9 cellular contexts compared by ENCODE assay signal in genomic region chr19:38676023-38676877, GRCh38. TPM values are rescaled to one million over a fixed set of nuclear protein-coding genes. Genes with fewer than 3 reads are reported as not detected.
A peak's percentile ranks its signal among the peaks of the same experiment; 100 is the strongest.
DNase-seq lines count a peak whose midpoint lies in the region; ATAC-seq, FAIRE-seq and TF ChIP-seq lines count a peak whose summit lies in the region.
"Had no signal": no experiment of that assay in that cellular context is flagged by ENCODE, and none has a peak within 500 bp of the region (broad histone marks: within the 10 kb centered on the region; RNA-seq: fewer than 3 reads in every experiment).

No MANE protein-coding gene starts in this region.

- no peak for DNase-seq in activated CD4-positive, alpha-beta T cell treated with anti-CD3 and anti-CD28 coated beads, Interleukin-2, amount 10 ng/mL, durations not matched to agents 7 days and 5 days
- DNase-seq in activated CD4-positive, alpha-beta T cell treated with anti-CD3 and anti-CD28 coated beads, Interleukin-2, amount 50 U/mL, for 1 hour, result no peak
- peak; percentile 62 to 96 (median 83) for DNase-seq in K562 (ENCODE audit: extremely low read depth in 1 of 4, low spot score in 3 of 4)
- no peak for DNase-seq in left lung
- DNase-seq in upper lobe of left lung, result peak in 1 of 2 donors; percentile 17
- DNase-seq in omental fat pad (ENCODE audit: low spot score), result no peak
- DNase-seq in NCI-H446 treated with DMSO at 0.1 percent for 48 hours (lab: John Stamatoyannopoulos, UW), result no peak

- peak overlapping the region; percentile 89 for H3K27ac ChIP-seq in K562 (ENCODE audit: extremely low read depth, low read depth, low read length)
- H3K27ac ChIP-seq in left lung, result peak overlapping the region; percentile 20 to 68
- H3K27ac ChIP-seq in upper lobe of left lung, result peak overlapping the region; percentile 68 to 93 (median 76)
- H3K27ac ChIP-seq: C4-2B had no signal

- WGBS in K562 (ENCODE audit: insufficient coverage, low coverage, missing lambda C conversion rate), result under 1% methylated on average over 12 of the region's 13 CpGs
- 46 to 47% methylated on average over 13 of the region's 13 CpGs for WGBS in upper lobe of left lung, 2 donors

- peaks cover 56% of the 10 kb centered on the region for H3K36me3 ChIP-seq in K562 (ENCODE audit: control insufficient read depth, insufficient read depth, low read length)
- H3K36me3 ChIP-seq in left lung, result peaks cover 0 to 8% of the 10 kb centered on the region in 2 donors
- peaks cover 0 to 11% (median 3%) of the 10 kb centered on the region in 4 donors for H3K36me3 ChIP-seq in upper lobe of left lung

- peaks cover 3% of the 10 kb centered on the region for H3K9me1 ChIP-seq in K562 (ENCODE audit: control insufficient read depth, insufficient read depth, low read length)

- intact Hi-C loops in K562 (cut with micrococcal nuclease) (loop anchor here (5.0 kb wide), 2 partner anchors 39 to 51 kb away; no protein-coding TSS in a partner anchor), left lung (cut with DNase I) (no loop called here)

- TF ChIP-seq POLR2A in K562 (conservative IDR thresholded peaks at IDR 0.05) (no peak), upper lobe of left lung (IDR thresholded peaks at IDR 0.05) (no peak)

- H3K36me3 Mint-ChIP-seq in activated CD4-positive, alpha-beta T cell treated with anti-CD3 and anti-CD28 coated beads, Interleukin-2, amount 10 ng/mL, durations not matched to agents 7 days and 5 days (ENCODE audit: low read depth), result peaks cover 26% of the 10 kb centered on the region

- TF ChIP-seq CTCF in K562 (IDR thresholded peaks at IDR 0.05 in 2 of 3, conservative IDR thresholded peaks at IDR 0.05 in 1 of 3; ENCODE audit: insufficient read depth in 2 of 3, low read depth in 1 of 3, low read length in 3 of 3), result peak; percentile 30 to 42 (median 32); a peak in 3 of 6 replicates
- TF ChIP-seq CTCF in left lung (IDR thresholded peaks at IDR 0.05), result no peak
- TF ChIP-seq CTCF in upper lobe of left lung (IDR thresholded peaks at IDR 0.05), result peak in 1 of 6 experiments; percentile 8
- no peak for TF ChIP-seq CTCF in omental fat pad (IDR thresholded peaks at IDR 0.05)

- H3K9me3 ChIP-seq in K562 (replicated peaks; ENCODE audit: control insufficient read depth, insufficient read depth, low read depth, low read length), result no peaks in the 10 kb centered on the region
- H3K9me3 ChIP-seq in left lung, result no peaks in the 10 kb centered on the region
- no peaks in the 10 kb centered on the region for H3K9me3 ChIP-seq in upper lobe of left lung

- TF ChIP-seq RAD21 in K562 (CRISPR knock-in tag; conservative IDR thresholded peaks at IDR 0.05 in 1 of 2, IDR thresholded peaks at IDR 0.05 in 1 of 2), result peak in 1 of 2 experiments; percentile 57; a peak in 3 of 4 replicates

- H4K20me1 ChIP-seq in K562 (replicated peaks; ENCODE audit: control insufficient read depth, insufficient read depth, low read length), result no peaks in the 10 kb centered on the region; the same call in 1 of the 2 replicates

- no peak overlapping the region for H3K27ac Mint-ChIP-seq in activated CD4-positive, alpha-beta T cell treated with anti-CD3 and anti-CD28 coated beads, Interleukin-2, amount 10 ng/mL, durations not matched to agents 7 days and 5 days

- POLR2A ChIA-PET in activated CD4-positive, alpha-beta T cell treated with anti-CD3 and anti-CD28 coated beads, Interleukin-2, amount 10 ng/mL, durations not matched to agents 7 days and 5 days (lab: Charles Lee), result no interaction called here
- POLR2A ChIA-PET in K562 (lab: Yijun Ruan, JAX), result interaction anchor here (0.6 to 3.1 kb wide), 5 partner anchors 10 to 340 kb away, joined by 3 to 31 read pairs (median 3); partner anchors contain the start of gene MAP4K1

- H3K4me1 ChIP-seq in K562 (replicated peaks in 1 of 2; ENCODE audit: control insufficient read depth in 2 of 2, insufficient read depth in 2 of 2, low read length in 2 of 2) (peaks cover 53 to 79% of the 10 kb centered on the region in 2 experiments), left lung (peaks cover 27 to 88% of the 10 kb centered on the region in 2 donors), upper lobe of left lung (peaks cover 80 to 90% (median 82%) of the 10 kb centered on the region in 4 donors)

- H3K9me3 Mint-ChIP-seq in activated CD4-positive, alpha-beta T cell treated with anti-CD3 and anti-CD28 coated beads, Interleukin-2, amount 10 ng/mL, durations not matched to agents 7 days and 5 days, result no peaks in the 10 kb centered on the region

- peak overlapping the region; percentile 77 for H3K4me2 ChIP-seq in K562 (ENCODE audit: insufficient read depth, low read length)

- FAIRE-seq in K562 (lab: Jason Lieb, UNC), result peak; percentile 95

- CTCF ChIA-PET in activated CD4-positive, alpha-beta T cell treated with anti-CD3 and anti-CD28 coated beads, Interleukin-2, amount 10 ng/mL, durations not matched to agents 7 days and 5 days (lab: Charles Lee), result interaction anchor here (1.3 kb wide), 1 partner anchor 193 kb away, joined by 3 read pairs; no protein-coding TSS in a partner anchor
- CTCF ChIA-PET in K562 (lab: Yijun Ruan, JAX; ENCODE audit: low intra/inter-chr PET ratio), result no interaction called here

- peak; percentile 99 for TF ChIP-seq EP300 in K562 (IDR thresholded peaks at IDR 0.05; ENCODE audit: low read length)
- TF ChIP-seq EP300 in upper lobe of left lung (IDR thresholded peaks at IDR 0.05), result no peak

- peaks cover 90% of the 10 kb centered on the region for H3K79me2 ChIP-seq in K562 (ENCODE audit: control insufficient read depth, insufficient read depth, low read length)

- H3K27me3 Mint-ChIP-seq in activated CD4-positive, alpha-beta T cell treated with anti-CD3 and anti-CD28 coated beads, Interleukin-2, amount 10 ng/mL, durations not matched to agents 7 days and 5 days, result no peaks in the 10 kb centered on the region

- no peak overlapping the region for H2AFZ ChIP-seq in K562 (ENCODE audit: low read depth, low read length)

- in situ Hi-C loops in K562 (cut with MboI), result no loop called here

- H3K4me3 Mint-ChIP-seq in activated CD4-positive, alpha-beta T cell treated with anti-CD3 and anti-CD28 coated beads, Interleukin-2, amount 10 ng/mL, durations not matched to agents 7 days and 5 days, result peak overlapping the region; percentile 15

- no peak overlapping the region; the same call in 1 of the 2 replicates for H3K4me3 ChIP-seq in K562
- H3K4me3 ChIP-seq in left lung, result no peak overlapping the region
- H3K4me3 ChIP-seq in upper lobe of left lung, result no peak overlapping the region

- peak overlapping the region; percentile 70 to 85 for H3K9ac ChIP-seq in K562 (ENCODE audit: insufficient read depth in 1 of 2, low read depth in 2 of 2, low read length in 2 of 2)

- no TSS peak for BruUV-seq in K562 (replicated peaks; lab: Mats Ljungman, UMichigan)

- H3K27me3 ChIP-seq in K562 (ENCODE audit: control insufficient read depth in 2 of 2, insufficient read depth in 2 of 2, low read length in 2 of 2) (no peaks in the 10 kb centered on the region), left lung (no peaks in the 10 kb centered on the region), upper lobe of left lung (no peaks in the 10 kb centered on the region)

- peaks cover 83% of the 10 kb centered on the region for H3K4me1 Mint-ChIP-seq in activated CD4-positive, alpha-beta T cell treated with anti-CD3 and anti-CD28 coated beads, Interleukin-2, amount 10 ng/mL, durations not matched to agents 7 days and 5 days

- peak; percentile 90 for ATAC-seq in K562
- ATAC-seq in left lung, result peak; percentile 43
- peak; percentile 49 to 55 for ATAC-seq in upper lobe of left lung (ENCODE audit: low FRiP score in 2 of 2)
- no peak for ATAC-seq in omental fat pad (ENCODE audit: low FRiP score)
- ATAC-seq in GM19463 (IDR thresholded peaks at IDR 0.05; ENCODE audit: unreplicated experiment), result no peak

RNA-seq across cellular contexts. Expression of gene ACTN4, which starts 28.8 kb away (rescaled TPM):
- 100 to 1,000 TPM; 337 to 354 TPM for total RNA-seq in activated CD4-positive, alpha-beta T cell treated with anti-CD3 and anti-CD28 coated beads, Interleukin-2, amount 10 ng/mL, durations not matched to agents 7 days and 5 days
- total RNA-seq in K562 (2011; cell fraction: chromatin; rRNA removed; ENCODE audit: low replicate concordance), result 168 and 288 TPM in 2 replicates
- 79.0 and 102 TPM in 2 replicates for total RNA-seq in K562 (2011; cell fraction: nucleolus; rRNA removed)
- total RNA-seq in K562 (2011; cell fraction: nucleoplasm; rRNA removed), result 99.5 and 155 TPM in 2 replicates
- total RNA-seq in K562 (2014; rRNA removed) (159 and 202 TPM in 2 replicates), K562 (2014; rRNA removed; fragmentation: Illumina TruSeq; extraction: Trizol) (67.2 and 80.0 TPM in 2 replicates), K562 (2015; rRNA removed; fragmentation: Illumina TruSeq; extraction: Trizol) (58.2 and 67.4 TPM in 2 replicates), K562 (2021) (362 and 385 TPM in 2 replicates), left lung (100 to 1,000 TPM; 576 to 647 TPM), upper lobe of left lung (100 to 1,000 TPM; 162 to 636 (median 512) TPM), omental fat pad (100 to 1,000 TPM; 290 to 517 (median 367) TPM)
- polyA plus RNA-seq in K562 (2011; rRNA removed) (130 and 299 TPM in 2 replicates), K562 (2014; fragmentation: Illumina TruSeq; extraction: Trizol) (149 and 163 TPM in 2 replicates), K562 (2014; fragmentation: Nextera tagmentation; extraction: Ambion mirVana) (1 to 10 TPM; 3.1 to 8.4 TPM), K562 (2014; rRNA removed) (115 and 125 TPM in 2 replicates)
- 90.1 and 157 TPM in 2 replicates for polyA plus RNA-seq in K562 (2011; cell fraction: cytosol; rRNA removed)
- polyA plus RNA-seq in K562 (2011; cell fraction: nucleus; rRNA removed), result 395 and 716 TPM in 2 replicates
- polyA plus RNA-seq in K562 (2012), result 444 and 454 TPM in 2 replicates
- 140 and 177 TPM in 2 replicates for polyA minus RNA-seq in K562 (2011; rRNA and poly(A)+ RNA removed)
- 135 and 194 TPM in 2 replicates for polyA minus RNA-seq in K562 (2011; cell fraction: cytosol; rRNA and poly(A)+ RNA removed)
- polyA minus RNA-seq in K562 (2011; cell fraction: nucleus; rRNA and poly(A)+ RNA removed), result 51.4 and 130 TPM in 2 replicates

RNA-seq across cellular contexts. Expression of gene EIF3K, which starts 57.3 kb away (rescaled TPM):
- 100 to 1,000 TPM; 309 to 318 TPM for total RNA-seq in activated CD4-positive, alpha-beta T cell treated with anti-CD3 and anti-CD28 coated beads, Interleukin-2, amount 10 ng/mL, durations not matched to agents 7 days and 5 days
- 131 and 282 TPM in 2 replicates for total RNA-seq in K562 (2011; cell fraction: chromatin; rRNA removed; ENCODE audit: low replicate concordance)
- 236 and 263 TPM in 2 replicates for total RNA-seq in K562 (2011; cell fraction: nucleolus; rRNA removed)
- total RNA-seq in K562 (2011; cell fraction: nucleoplasm; rRNA removed), result 210 and 273 TPM in 2 replicates
- total RNA-seq in K562 (2014; rRNA removed) (733 and 769 TPM in 2 replicates), K562 (2014; rRNA removed; fragmentation: Illumina TruSeq; extraction: Trizol) (363 and 429 TPM in 2 replicates), K562 (2015; rRNA removed; fragmentation: Illumina TruSeq; extraction: Trizol) (589 and 623 TPM in 2 replicates), K562 (2021) (686 and 693 TPM in 2 replicates), left lung (100 to 1,000 TPM; 184 to 224 TPM), upper lobe of left lung (100 to 1,000 TPM; 142 to 404 (median 242) TPM), omental fat pad (100 to 1,000 TPM; 364 to 556 (median 476) TPM)
- polyA plus RNA-seq in K562 (2011; rRNA removed) (387 and 460 TPM in 2 replicates), K562 (2014; fragmentation: Illumina TruSeq; extraction: Trizol) (1,607 and 1,827 TPM in 2 replicates), K562 (2014; fragmentation: Nextera tagmentation; extraction: Ambion mirVana) (1,000 to 10,000 TPM; 1,193 to 1,486 TPM), K562 (2014; rRNA removed) (798 and 985 TPM in 2 replicates)
- 1,168 and 1,898 TPM in 2 replicates for polyA plus RNA-seq in K562 (2011; cell fraction: cytosol; rRNA removed)
- polyA plus RNA-seq in K562 (2011; cell fraction: nucleus; rRNA removed), result 374 and 383 TPM in 2 replicates
- 971 and 1,007 TPM in 2 replicates for polyA plus RNA-seq in K562 (2012)
- 447 and 499 TPM in 2 replicates for polyA minus RNA-seq in K562 (2011; rRNA and poly(A)+ RNA removed)
- 339 and 351 TPM in 2 replicates for polyA minus RNA-seq in K562 (2011; cell fraction: cytosol; rRNA and poly(A)+ RNA removed)
- polyA minus RNA-seq in K562 (2011; cell fraction: nucleus; rRNA and poly(A)+ RNA removed), result 64.2 and 164 TPM in 2 replicates

RNA-seq across cellular contexts. Expression of gene MAP4K1, which starts 58.5 kb away (rescaled TPM):
- total RNA-seq in activated CD4-positive, alpha-beta T cell treated with anti-CD3 and anti-CD28 coated beads, Interleukin-2, amount 10 ng/mL, durations not matched to agents 7 days and 5 days, result 100 to 1,000 TPM; 282 to 313 TPM
- 1.7 and 3.2 TPM in 2 replicates for total RNA-seq in K562 (2011; cell fraction: chromatin; rRNA removed; ENCODE audit: low replicate concordance)
- 0.83 and 1.8 TPM in 2 replicates for total RNA-seq in K562 (2011; cell fraction: nucleolus; rRNA removed)
- 0.92 and 2.5 TPM in 2 replicates for total RNA-seq in K562 (2011; cell fraction: nucleoplasm; rRNA removed)
- total RNA-seq in K562 (2014; rRNA removed) (0.65 TPM in 1 of 2 replicates, not detected in the other), K562 (2014; rRNA removed; fragmentation: Illumina TruSeq; extraction: Trizol) (0.47 TPM in 1 of 2 replicates, not detected in the other), K562 (2015; rRNA removed; fragmentation: Illumina TruSeq; extraction: Trizol) (0.14 and 0.38 TPM in 2 replicates), K562 (2021) (3.0 and 3.2 TPM in 2 replicates), left lung (10 to 100 TPM in 1 of 2 donors, 1 to 10 TPM in 1; 6.1 to 10.7 TPM), upper lobe of left lung (10 to 100 TPM in 3 of 6 donors, 1 to 10 TPM in 3; 6.2 to 28.3 (median 9.9) TPM), omental fat pad (1 to 10 TPM; 1.5 to 3.2 (median 2.7) TPM)
- polyA plus RNA-seq in K562 (2011; rRNA removed) (0.39 and 0.81 TPM in 2 replicates), K562 (2014; fragmentation: Illumina TruSeq; extraction: Trizol) (0.31 and 0.61 TPM in 2 replicates), K562 (2014; fragmentation: Nextera tagmentation; extraction: Ambion mirVana) (1 to 10 TPM in 1 of 2 experiments, under 1 TPM in 1; 0.99 to 1.4 TPM), K562 (2014; rRNA removed) (0.50 and 0.99 TPM in 2 replicates)
- 0.50 and 0.69 TPM in 2 replicates for polyA plus RNA-seq in K562 (2011; cell fraction: cytosol; rRNA removed)
- 2.9 and 4.0 TPM in 2 replicates for polyA plus RNA-seq in K562 (2011; cell fraction: nucleus; rRNA removed)
- polyA plus RNA-seq in K562 (2012), result 0.57 and 1.1 TPM in 2 replicates
- 0.27 and 0.91 TPM in 2 replicates for polyA minus RNA-seq in K562 (2011; rRNA and poly(A)+ RNA removed)
- not detected in 2 replicates for polyA minus RNA-seq in K562 (2011; cell fraction: cytosol; rRNA and poly(A)+ RNA removed)
- polyA minus RNA-seq in K562 (2011; cell fraction: nucleus; rRNA and poly(A)+ RNA removed), result 0.56 and 2.3 TPM in 2 replicates

Comparison
In these comparisons a context has a peak if more than half of its experiments do, and no peak if none do; other contexts are left out.
1. DNase-seq: peak in K562 (4 of 4); none in activated CD4-positive, alpha-beta T cell treated with anti-CD3 and anti-CD28 coated beads, Interleukin-2, amount 10 ng/mL, durations not matched to agents 7 days and 5 days (single experiment), activated CD4-positive, alpha-beta T cell treated with anti-CD3 and anti-CD28 coated beads, Interleukin-2, amount 50 U/mL, for 1 hour (single experiment), left lung (0 of 2), omental fat pad (single experiment) and NCI-H446 treated with DMSO at 0.1 percent for 48 hours (single experiment).
2. ATAC-seq: peak in K562 (single experiment), left lung (single experiment) and upper lobe of left lung (2 of 2); none in omental fat pad (single experiment) and GM19463 (single experiment).
3. CTCF ChIP-seq: peak in K562 (3 of 3); none in left lung (0 of 2) and omental fat pad (0 of 3).
4. RNA of gene MAP4K1, which starts 58.5 kb away (total RNA-seq): 282 to 313 TPM in activated CD4-positive, alpha-beta T cell treated with anti-CD3 and anti-CD28 coated beads, Interleukin-2, amount 10 ng/mL, durations not matched to agents 7 days and 5 days; 6.1 to 10.7 TPM in left lung, 6.2 to 28.3 TPM in upper lobe of left lung, 1.5 to 3.2 TPM in omental fat pad and 0.14 to 3.2 TPM in K562; every median in the first group is over 4 times any median in the second.
5. Peak in every context shown above with its lines, with median percentiles within 50 percentile points of each other: H3K27ac ChIP-seq.